17 cellular contexts compared by ENCODE assay signal in the genomic region with DNA sequence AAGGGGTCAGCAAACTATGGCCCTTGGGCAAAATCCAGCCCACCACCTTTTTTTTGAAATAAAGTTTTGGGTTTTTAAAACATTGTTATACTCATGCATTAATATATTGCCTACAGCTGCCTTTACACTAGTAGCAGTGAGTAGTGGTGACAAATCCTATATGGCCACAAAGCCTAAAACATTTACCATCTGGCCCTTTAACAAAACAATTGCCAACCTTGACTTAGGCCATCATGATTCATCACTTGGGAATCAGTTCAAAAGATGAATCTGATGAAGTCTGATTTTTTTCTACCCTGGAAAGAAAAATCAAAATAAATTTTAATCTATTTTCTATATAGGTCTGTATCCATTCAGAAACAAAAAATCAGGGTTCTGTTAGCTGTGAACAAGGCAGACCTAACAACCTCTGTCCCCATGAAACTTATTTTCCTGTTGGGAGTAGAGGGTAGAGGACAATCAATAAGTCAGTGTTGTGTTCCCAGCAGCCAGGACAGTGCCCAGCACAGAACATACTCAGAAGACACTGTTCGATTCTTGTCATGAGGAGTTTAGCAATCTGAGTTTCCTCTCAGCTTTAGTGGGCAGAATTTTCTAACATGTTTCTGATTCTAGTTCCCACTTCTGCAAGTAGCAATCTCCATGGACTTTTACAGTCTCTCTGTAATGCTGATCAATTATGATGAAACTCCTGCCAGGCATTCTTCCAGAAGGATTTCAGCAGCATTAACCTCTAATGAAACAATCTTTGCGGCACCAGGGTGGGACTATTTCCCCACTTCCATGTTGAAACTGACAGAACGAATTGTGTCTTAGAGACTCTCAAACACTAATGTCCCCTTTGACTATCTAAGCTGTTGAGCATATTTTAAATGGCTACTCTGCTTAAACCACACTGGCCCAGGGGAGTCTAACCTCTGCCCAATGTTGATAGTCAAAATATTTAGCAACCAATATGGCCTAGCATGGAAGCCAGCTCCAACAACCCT.
DNase-seq lines count a peak whose midpoint lies in the region; ATAC-seq and TF ChIP-seq lines count a peak whose summit lies in the region.
"Had no signal": no experiment of that assay in that cellular context is flagged by ENCODE, and none has a peak within 500 bp of the region (broad histone marks: within the 10 kb centered on the region; RNA-seq: fewer than 3 reads in every experiment).

No MANE protein-coding gene starts in this region.

- WGBS in mesenchymal stem cell, result 94% methylated on average over 3 of the region's 3 CpGs

- H3K36me3 Mint-ChIP-seq in progenitor cell of endocrine pancreas (ENCODE audit: insufficient read depth), result no peaks in the 10 kb centered on the region
- H3K36me3 Mint-ChIP-seq in activated naive CD8-positive, alpha-beta T cell treated with anti-CD3 and anti-CD28 coated beads for 36 hours, result no peaks in the 10 kb centered on the region

- H3K27ac Mint-ChIP-seq in progenitor cell of endocrine pancreas, result no peak overlapping the region
- no peak overlapping the region for H3K27ac Mint-ChIP-seq in activated naive CD8-positive, alpha-beta T cell treated with anti-CD3 and anti-CD28 coated beads for 36 hours
- H3K27ac Mint-ChIP-seq: activated CD4-positive, alpha-beta T cell treated with anti-CD3 and anti-CD28 coated beads, Interleukin-2, amount 10 ng/mL, durations not matched to agents 24 days and 14 days; activated T-helper 17 cell treated with anti-CD3 and anti-CD28 coated beads, Interleukin-2, amount 50 U/mL, for 72 hours; stimulated activated naive CD8-positive, alpha-beta T cell treated with anti-CD3 and anti-CD28 coated beads, Interleukin-15, Interleukin-2, amounts not matched to agents 100 ng/mL and 50 ng/mL, for 24 hours; T-helper 17 cell had no signal

- no peak for TF ChIP-seq CTCF in AG10803 (conservative IDR thresholded peaks at IDR 0.05; ENCODE audit: low read length)
- TF ChIP-seq CTCF in progenitor cell of endocrine pancreas (IDR thresholded peaks at IDR 0.05; ENCODE audit: unreplicated experiment), result no peak

- H3K4me1 Mint-ChIP-seq in progenitor cell of endocrine pancreas (ENCODE audit: low read depth), result no peaks in the 10 kb centered on the region
- no peaks in the 10 kb centered on the region for H3K4me1 Mint-ChIP-seq in activated naive CD8-positive, alpha-beta T cell treated with anti-CD3 and anti-CD28 coated beads for 36 hours
- H3K4me1 Mint-ChIP-seq: activated CD4-positive, alpha-beta T cell treated with anti-CD3 and anti-CD28 coated beads, Interleukin-2, amount 10 ng/mL, durations not matched to agents 24 days and 14 days; activated T-helper 17 cell treated with anti-CD3 and anti-CD28 coated beads, Interleukin-2, amount 50 U/mL, for 72 hours; T-helper 17 cell had no signal

- H3K79me1 ChIP-seq in mesenchymal stem cell (replicated peaks; ENCODE audit: low read length, poor library complexity, severe bottlenecking), result no peaks in the 10 kb centered on the region

- H3K4me2 ChIP-seq in mesenchymal stem cell (ENCODE audit: low read length, poor library complexity, severe bottlenecking), result no peak overlapping the region

- H2BK15ac ChIP-seq in mesenchymal stem cell (ENCODE audit: low read depth, poor library complexity, severe bottlenecking), result no peak overlapping the region

- H3K27me3 Mint-ChIP-seq in progenitor cell of endocrine pancreas, result no peaks in the 10 kb centered on the region
- H3K27me3 Mint-ChIP-seq in activated naive CD8-positive, alpha-beta T cell treated with anti-CD3 and anti-CD28 coated beads for 36 hours, result no peaks in the 10 kb centered on the region
- H3K27me3 Mint-ChIP-seq: activated CD4-positive, alpha-beta T cell treated with anti-CD3 and anti-CD28 coated beads, Interleukin-2, amount 10 ng/mL, durations not matched to agents 24 days and 14 days; activated T-helper 17 cell treated with anti-CD3 and anti-CD28 coated beads, Interleukin-2, amount 50 U/mL, for 72 hours; stimulated activated naive CD8-positive, alpha-beta T cell treated with anti-CD3 and anti-CD28 coated beads, Interleukin-15, Interleukin-2, amounts not matched to agents 100 ng/mL and 50 ng/mL, for 24 hours; T-helper 17 cell had no signal

- H3K4me3 Mint-ChIP-seq in progenitor cell of endocrine pancreas (ENCODE audit: low read depth), result no peak overlapping the region
- no peak overlapping the region for H3K4me3 Mint-ChIP-seq in activated naive CD8-positive, alpha-beta T cell treated with anti-CD3 and anti-CD28 coated beads for 36 hours
- H3K4me3 Mint-ChIP-seq: activated CD4-positive, alpha-beta T cell treated with anti-CD3 and anti-CD28 coated beads, Interleukin-2, amount 10 ng/mL, durations not matched to agents 24 days and 14 days; activated T-helper 17 cell treated with anti-CD3 and anti-CD28 coated beads, Interleukin-2, amount 50 U/mL, for 72 hours; stimulated activated naive CD8-positive, alpha-beta T cell treated with anti-CD3 and anti-CD28 coated beads, Interleukin-15, Interleukin-2, amounts not matched to agents 100 ng/mL and 50 ng/mL, for 24 hours; T-helper 17 cell had no signal

- peak overlapping the region; percentile 32 for H2AFZ ChIP-seq in mesenchymal stem cell (ENCODE audit: low read depth, low read length)

- no peak overlapping the region for H2BK120ac ChIP-seq in mesenchymal stem cell (ENCODE audit: low read depth, low read length)

- peak; percentile 85 for DNase-seq in AG10803 (ENCODE audit: low read depth)
- DNase-seq in NCI-H226, result peak; percentile 43
- peak; percentile 31 for DNase-seq in dedifferentiated amniotic fluid mesenchymal stem cell (ENCODE audit: extremely low spot score)
- peak; percentile 32 for DNase-seq in mesenchymal stem cell
- DNase-seq in progenitor cell of endocrine pancreas (ENCODE audit: low spot score, unreplicated experiment), result no peak
- no peak for DNase-seq in activated naive CD8-positive, alpha-beta T cell treated with anti-CD3 and anti-CD28 coated beads for 36 hours
- no peak for DNase-seq in NCI-H2227 (lab: John Stamatoyannopoulos, UW; ENCODE audit: unreplicated experiment)
- DNase-seq: activated CD4-positive, alpha-beta T cell treated with anti-CD3 and anti-CD28 coated beads, Interleukin-2, amount 10 ng/mL, durations not matched to agents 24 days and 14 days; brain microvascular endothelial cell; NCI-H2107; psoas muscle; stimulated activated CD4-positive, alpha-beta T cell treated with anti-CD3 and anti-CD28 coated beads, Interleukin-4, amount 100 ng/mL, for 24 hours; T-helper 17 cell had no signal

- no peaks in the 10 kb centered on the region for H3K27me3 ChIP-seq in mesenchymal stem cell (ENCODE audit: control insufficient read depth in 1 of 2, insufficient read depth in 1 of 2, low read length in 2 of 2)
- H3K27me3 ChIP-seq: brain microvascular endothelial cell had no signal

- H2BK5ac ChIP-seq in mesenchymal stem cell (ENCODE audit: low read depth, low read length, poor library complexity, severe bottlenecking), result no peak overlapping the region

- H3K4me3 ChIP-seq in AG10803 (ENCODE audit: low read length) (no peak overlapping the region), mesenchymal stem cell (ENCODE audit: insufficient read depth in 1 of 2, low read depth in 1 of 2, low read length in 2 of 2) (no peak overlapping the region)
- H3K4me3 ChIP-seq: psoas muscle had no signal

- H3K27ac ChIP-seq in mesenchymal stem cell (ENCODE audit: low read length, poor library complexity, severe bottlenecking), result no peak overlapping the region
- H3K27ac ChIP-seq: brain microvascular endothelial cell, C4-2B, psoas muscle had no signal

- no peak overlapping the region for H3K4ac ChIP-seq in mesenchymal stem cell (ENCODE audit: low read depth in 1 of 2, low read length in 2 of 2)

- no peak overlapping the region for H4K91ac ChIP-seq in mesenchymal stem cell (ENCODE audit: low read length)

- no peak overlapping the region for H3K23ac ChIP-seq in mesenchymal stem cell (ENCODE audit: low read length in 2 of 2)

- ATAC-seq in GM19395 (IDR thresholded peaks at IDR 0.05; ENCODE audit: unreplicated experiment), result no peak
- ATAC-seq: activated T-helper 17 cell treated with anti-CD3 and anti-CD28 coated beads, Interleukin-2, amount 50 U/mL, for 72 hours; T-helper 17 cell had no signal

- no peaks in the 10 kb centered on the region for H3K36me3 ChIP-seq in mesenchymal stem cell (ENCODE audit: control insufficient read depth in 1 of 2, insufficient read depth in 2 of 2, low read depth in 1 of 2, low read length in 2 of 2)
- H3K36me3 ChIP-seq: brain microvascular endothelial cell had no signal

- H3K9ac ChIP-seq in mesenchymal stem cell (ENCODE audit: low read length), result peak overlapping the region; percentile 87

- H3K9me3 ChIP-seq in mesenchymal stem cell (ENCODE audit: control insufficient read depth, low read length), result peaks cover 9% of the 10 kb centered on the region

- no peaks in the 10 kb centered on the region for H3K4me1 ChIP-seq in mesenchymal stem cell (ENCODE audit: control insufficient read depth, insufficient read depth, low read depth, low read length)
- H3K4me1 ChIP-seq: psoas muscle had no signal

- no peak overlapping the region for H3K14ac ChIP-seq in mesenchymal stem cell (ENCODE audit: low read length in 2 of 2)

- H2BK12ac ChIP-seq in mesenchymal stem cell (ENCODE audit: low read length in 2 of 2), result no peak overlapping the region

- no peak overlapping the region for H3K18ac ChIP-seq in mesenchymal stem cell (ENCODE audit: low read depth in 1 of 2, low read length in 2 of 2)

- no peak overlapping the region for H4K8ac ChIP-seq in mesenchymal stem cell (ENCODE audit: low read length)

- H3K9me3 Mint-ChIP-seq in progenitor cell of endocrine pancreas (ENCODE audit: low read depth), result peaks cover 17% of the 10 kb centered on the region
- peaks cover 5% of the 10 kb centered on the region for H3K9me3 Mint-ChIP-seq in activated naive CD8-positive, alpha-beta T cell treated with anti-CD3 and anti-CD28 coated beads for 36 hours
- H3K9me3 Mint-ChIP-seq: activated CD4-positive, alpha-beta T cell treated with anti-CD3 and anti-CD28 coated beads, Interleukin-2, amount 10 ng/mL, durations not matched to agents 24 days and 14 days had no signal

- H2AK5ac ChIP-seq in mesenchymal stem cell (ENCODE audit: low read length, severe bottlenecking), result no peak overlapping the region

Comparison
In these comparisons a context has a peak if more than half of its experiments do, and no peak if none do; other contexts are left out.
1. DNase-seq: peak in AG10803 (single experiment), NCI-H226 (single experiment), dedifferentiated amniotic fluid mesenchymal stem cell (single experiment) and mesenchymal stem cell (single experiment); none in progenitor cell of endocrine pancreas (single experiment), activated naive CD8-positive, alpha-beta T cell treated with anti-CD3 and anti-CD28 coated beads for 36 hours (single experiment) and NCI-H2227 (single experiment).